In genomic region chr1:156025873-156026272, GRCh38 we compare ENCODE assay signal across 8 cellular contexts. TPM values are rescaled to one million over a fixed set of nuclear protein-coding genes. Genes with fewer than 3 reads are reported as not detected.
DNase-seq lines count a peak whose midpoint lies in the region; ATAC-seq, FAIRE-seq and TF ChIP-seq lines count a peak whose summit lies in the region.

No MANE protein-coding gene starts in this region.

- H3K36me3 ChIP-seq in bronchial epithelial cell (ENCODE audit: control insufficient read depth, insufficient read depth, low read length) (no peaks in the 10 kb centered on the region), lower lobe of right lung (no peaks in the 10 kb centered on the region), tibial artery (no peaks in the 10 kb centered on the region)

- peaks cover 2% of the 10 kb centered on the region for H3K36me3 Mint-ChIP-seq in CD4-positive, alpha-beta T cell (ENCODE audit: low read depth)

- H3K27me3 ChIP-seq in CD4-positive, alpha-beta T cell (ENCODE audit: control insufficient read depth, insufficient read depth, low read length) = no peaks in the 10 kb centered on the region
- H3K27me3 ChIP-seq in bronchial epithelial cell (ENCODE audit: control insufficient read depth, insufficient read depth, low read length) = no peaks in the 10 kb centered on the region
- H3K27me3 ChIP-seq in lower lobe of right lung (ENCODE audit: low read depth) = no peaks in the 10 kb centered on the region
- no peaks in the 10 kb centered on the region for H3K27me3 ChIP-seq in tibial artery

- H3K27ac ChIP-seq in CD4-positive, alpha-beta T cell (ENCODE audit: low read depth, low read length) = no peak overlapping the region
- H3K27ac ChIP-seq in lower lobe of right lung (no peak overlapping the region), tibial artery (no peak overlapping the region)

- H3K4me1 Mint-ChIP-seq in CD4-positive, alpha-beta T cell (ENCODE audit: low read depth) = peaks cover 12% of the 10 kb centered on the region

- peak; percentile 79 for ATAC-seq in CD4-positive, alpha-beta T cell (ENCODE audit: poor library complexity)
- ATAC-seq in HG03135 (IDR thresholded peaks at IDR 0.05; ENCODE audit: unreplicated experiment) (peak; percentile 52), lower lobe of right lung (peak; percentile 85 to 90), HG03354 (IDR thresholded peaks at IDR 0.05; ENCODE audit: poor library complexity, severe bottlenecking, unreplicated experiment) (no peak), GM18868 (IDR thresholded peaks at IDR 0.05; ENCODE audit: unreplicated experiment) (no peak)

- H3K4me3 ChIP-seq in bronchial epithelial cell (ENCODE audit: low read depth, low read length) = no peak overlapping the region
- H3K4me3 ChIP-seq in lower lobe of right lung = no peak overlapping the region
- H3K4me3 ChIP-seq in tibial artery = no peak overlapping the region

- H3K27me3 Mint-ChIP-seq in CD4-positive, alpha-beta T cell = peaks cover 5% of the 10 kb centered on the region

- TF ChIP-seq CTCF in CD4-positive, alpha-beta T cell (IDR thresholded peaks at IDR 0.05) = no peak
- TF ChIP-seq CTCF in bronchial epithelial cell (IDR thresholded peaks at IDR 0.05; ENCODE audit: insufficient read depth, low read length, severe bottlenecking) = peak; percentile 78
- peak; percentile 60 for TF ChIP-seq CTCF in lower lobe of right lung (IDR thresholded peaks at IDR 0.05)
- peak in 1 of 2 experiments; percentile 7 for TF ChIP-seq CTCF in tibial artery (IDR thresholded peaks at IDR 0.05)

- H3K9me3 ChIP-seq in CD4-positive, alpha-beta T cell (ENCODE audit: control insufficient read depth, low read length) = no peaks in the 10 kb centered on the region
- H3K9me3 ChIP-seq in lower lobe of right lung (no peaks in the 10 kb centered on the region), tibial artery (no peaks in the 10 kb centered on the region)

- peak in 4 of 10 experiments; percentile 3 to 14 (median 10) for DNase-seq in CD4-positive, alpha-beta T cell
- DNase-seq in SK-N-DZ (ENCODE audit: low spot score) (peak; percentile 83), bronchial epithelial cell (ENCODE audit: low read depth) (peak; percentile 30), lower lobe of right lung (peak; percentile 65), tibial artery (no peak)

- H3K4me1 ChIP-seq in lower lobe of right lung (peaks cover 3% of the 10 kb centered on the region), tibial artery (no peaks in the 10 kb centered on the region)

- POLR2A ChIA-PET in CD4-positive, alpha-beta T cell (lab: Charles Lee) = no interaction called here

- intact Hi-C loops in CD4-positive, alpha-beta T cell (cut with DNase I, micrococcal nuclease) = no loop called here
- intact Hi-C loops in lower lobe of right lung (cut with DNase I) = no loop called here
- intact Hi-C loops in tibial artery (cut with DNase I; ENCODE audit: low total_unique reads) = no loop called here

- FAIRE-seq in bronchial epithelial cell (lab: Jason Lieb, UNC) = no peak

- no peak overlapping the region for H3K4me3 Mint-ChIP-seq in CD4-positive, alpha-beta T cell

- H3K9me3 Mint-ChIP-seq in CD4-positive, alpha-beta T cell = no peaks in the 10 kb centered on the region

- CTCF ChIA-PET in CD4-positive, alpha-beta T cell (lab: Charles Lee) = interaction anchor here (0.7 to 1.2 kb wide), 3 partner anchors 28 to 109 kb away, joined by 3 to 5 read pairs (median 4); partner anchors contain the start of gene UBQLN4

- H3K27ac Mint-ChIP-seq in CD4-positive, alpha-beta T cell = no peak overlapping the region

RNA-seq across cellular contexts. Expression of gene SSR2, which starts 5.1 kb away (rescaled TPM):
- 100 to 1,000 TPM; 223 to 225 TPM for total RNA-seq in CD4-positive, alpha-beta T cell
- 313 and 427 TPM in 2 replicates for polyA plus RNA-seq in SK-N-DZ (2014; cell fraction: cytosol; rRNA removed)
- polyA plus RNA-seq in SK-N-DZ (2014; cell fraction: nucleus; rRNA removed) = 175 and 241 TPM in 2 replicates
- total RNA-seq in bronchial epithelial cell = 225 and 564 TPM in 2 replicates
- 207 TPM for total RNA-seq in lower lobe of right lung

RNA-seq across cellular contexts. Expression of gene UBQLN4, which starts 27.7 kb away (rescaled TPM):
- 10 to 100 TPM; 10.6 to 11.9 TPM for total RNA-seq in CD4-positive, alpha-beta T cell
- 49.8 and 51.3 TPM in 2 replicates for polyA plus RNA-seq in SK-N-DZ (2014; cell fraction: cytosol; rRNA removed)
- 78.6 and 82.4 TPM in 2 replicates for polyA plus RNA-seq in SK-N-DZ (2014; cell fraction: nucleus; rRNA removed)
- total RNA-seq in bronchial epithelial cell (13.7 and 17.4 TPM in 2 replicates), lower lobe of right lung (32.5 TPM)

RNA-seq across cellular contexts. Expression of gene LAMTOR2, which starts 28.7 kb away (rescaled TPM):
- 1 to 10 TPM; 7.0 to 8.7 TPM for total RNA-seq in CD4-positive, alpha-beta T cell
- 43.7 and 52.4 TPM in 2 replicates for polyA plus RNA-seq in SK-N-DZ (2014; cell fraction: cytosol; rRNA removed)
- polyA plus RNA-seq in SK-N-DZ (2014; cell fraction: nucleus; rRNA removed) = 21.0 and 33.7 TPM in 2 replicates
- total RNA-seq in bronchial epithelial cell = 46.6 and 74.6 TPM in 2 replicates
- 66.5 TPM for total RNA-seq in lower lobe of right lung

RNA-seq across cellular contexts. Expression of gene RAB25, which starts 35.1 kb away (rescaled TPM):
- 1 to 10 TPM in 1 of 2 experiments, under 1 TPM in 1; 0.58 to 1.3 TPM for total RNA-seq in CD4-positive, alpha-beta T cell
- 0.30 and 0.85 TPM in 2 replicates for polyA plus RNA-seq in SK-N-DZ (2014; cell fraction: cytosol; rRNA removed)
- not detected in 2 replicates for polyA plus RNA-seq in SK-N-DZ (2014; cell fraction: nucleus; rRNA removed)
- total RNA-seq in bronchial epithelial cell (30.3 and 83.7 TPM in 2 replicates), lower lobe of right lung (58.0 TPM)

RNA-seq across cellular contexts. Expression of gene ARHGEF2, which starts 47.5 kb away (rescaled TPM):
- 10 to 100 TPM; 54.8 to 62.4 TPM for total RNA-seq in CD4-positive, alpha-beta T cell
- 27.9 and 32.8 TPM in 2 replicates for polyA plus RNA-seq in SK-N-DZ (2014; cell fraction: cytosol; rRNA removed)
- polyA plus RNA-seq in SK-N-DZ (2014; cell fraction: nucleus; rRNA removed) = 34.7 and 45.4 TPM in 2 replicates
- total RNA-seq in bronchial epithelial cell = 57.1 and 79.2 TPM in 2 replicates
- total RNA-seq in lower lobe of right lung = 252 TPM

Comparison
In these comparisons a context has a peak if more than half of its experiments do, and no peak if none do; other contexts are left out.
1. ATAC-seq: peak in CD4-positive, alpha-beta T cell (single experiment), HG03135 (single experiment) and lower lobe of right lung (2 of 2); none in HG03354 (single experiment) and GM18868 (single experiment).
2. DNase-seq: peak in SK-N-DZ (single experiment), bronchial epithelial cell (single experiment) and lower lobe of right lung (single experiment); none in tibial artery (0 of 2).